Comparison of ENCODE assay signal across 8 cellular contexts in genomic region chr2:84938194-84938879, GRCh38. TPM values are rescaled to one million over a fixed set of nuclear protein-coding genes. Genes with fewer than 3 reads are reported as not detected.
A peak's percentile ranks its signal among the peaks of the same experiment; 100 is the strongest.
DNase-seq lines count a peak whose midpoint lies in the region; ATAC-seq and TF ChIP-seq lines count a peak whose summit lies in the region.

No MANE protein-coding gene starts in this region.

- peaks cover 16% of the 10 kb centered on the region for H3K36me3 Mint-ChIP-seq in activated CD4-positive, alpha-beta T cell treated with anti-CD3 and anti-CD28 coated beads, Interleukin-2, amount 10 ng/mL, durations not matched to agents 24 days and 14 days (ENCODE audit: low read depth)
- no peaks in the 10 kb centered on the region for H3K36me3 Mint-ChIP-seq in naive B cell
- H3K36me3 Mint-ChIP-seq in glutamatergic neuron (ENCODE audit: unreplicated experiment) = no peaks in the 10 kb centered on the region

- H3K27ac Mint-ChIP-seq in activated CD4-positive, alpha-beta T cell treated with anti-CD3 and anti-CD28 coated beads, Interleukin-2, amount 10 ng/mL, durations not matched to agents 24 days and 14 days = peak overlapping the region; percentile 98
- peak overlapping the region; percentile 30 to 99 (median 78) for H3K27ac Mint-ChIP-seq in naive B cell
- no peak overlapping the region for H3K27ac Mint-ChIP-seq in glutamatergic neuron (ENCODE audit: unreplicated experiment)

- H3K4me3 Mint-ChIP-seq in activated CD4-positive, alpha-beta T cell treated with anti-CD3 and anti-CD28 coated beads, Interleukin-2, amount 10 ng/mL, durations not matched to agents 24 days and 14 days = peak overlapping the region; percentile 62
- peak overlapping the region in 5 of 8 donors; percentile 12 to 81 (median 53) for H3K4me3 Mint-ChIP-seq in naive B cell
- no peak overlapping the region for H3K4me3 Mint-ChIP-seq in glutamatergic neuron (ENCODE audit: unreplicated experiment)

- peak; percentile 81 for DNase-seq in activated CD4-positive, alpha-beta T cell treated with anti-CD3 and anti-CD28 coated beads, Interleukin-2, amount 10 ng/mL, durations not matched to agents 24 days and 14 days
- no peak for DNase-seq in naive B cell
- no peak for DNase-seq in NCI-H524 treated with DMSO at 0.1 percent for 48 hours (lab: John Stamatoyannopoulos, UW)
- DNase-seq in activated gamma-delta T cell treated with Interleukin-2 at 50 U/mL for 16 hours = no peak
- DNase-seq in glutamatergic neuron = no peak

- intact Hi-C loops in activated CD4-positive, alpha-beta T cell treated with anti-CD3 and anti-CD28 coated beads, Interleukin-2, amount 10 ng/mL, durations not matched to agents 24 days and 14 days (cut with micrococcal nuclease) = loop anchor here (1.0 kb wide), 5 partner anchors 8 to 66 kb away; partner anchors contain the start of gene TMSB10

- no peaks in the 10 kb centered on the region for H3K27me3 Mint-ChIP-seq in activated CD4-positive, alpha-beta T cell treated with anti-CD3 and anti-CD28 coated beads, Interleukin-2, amount 10 ng/mL, durations not matched to agents 24 days and 14 days
- no peaks in the 10 kb centered on the region for H3K27me3 Mint-ChIP-seq in naive B cell
- H3K27me3 Mint-ChIP-seq in glutamatergic neuron (ENCODE audit: unreplicated experiment) = peaks cover 2% of the 10 kb centered on the region

- ATAC-seq in GM19035 (IDR thresholded peaks at IDR 0.05; ENCODE audit: unreplicated experiment) (peak; percentile 28), HG03103 (IDR thresholded peaks at IDR 0.05; ENCODE audit: low read depth, unreplicated experiment) (peak; percentile 25), naive B cell (ENCODE audit: low read depth in 2 of 2) (no peak), GM19328 (IDR thresholded peaks at IDR 0.05; ENCODE audit: unreplicated experiment) (no peak)

- TF ChIP-seq CTCF in glutamatergic neuron (IDR thresholded peaks at IDR 0.05; ENCODE audit: partially characterized antibody, unreplicated experiment) = no peak

- no peaks in the 10 kb centered on the region for H3K9me3 Mint-ChIP-seq in activated CD4-positive, alpha-beta T cell treated with anti-CD3 and anti-CD28 coated beads, Interleukin-2, amount 10 ng/mL, durations not matched to agents 24 days and 14 days
- H3K9me3 Mint-ChIP-seq in naive B cell (no peaks in the 10 kb centered on the region), glutamatergic neuron (ENCODE audit: unreplicated experiment) (no peaks in the 10 kb centered on the region)

- H3K4me1 Mint-ChIP-seq in activated CD4-positive, alpha-beta T cell treated with anti-CD3 and anti-CD28 coated beads, Interleukin-2, amount 10 ng/mL, durations not matched to agents 24 days and 14 days = peaks cover 37% of the 10 kb centered on the region
- peaks cover 21 to 56% (median 28%) of the 10 kb centered on the region in 3 donors for H3K4me1 Mint-ChIP-seq in naive B cell
- H3K4me1 Mint-ChIP-seq in glutamatergic neuron (ENCODE audit: low read depth, unreplicated experiment) = no peaks in the 10 kb centered on the region

RNA-seq across cellular contexts. Expression of gene KCMF1, which starts 32.6 kb away (rescaled TPM):
- 98.1 and 101 TPM in 2 replicates for total RNA-seq in activated CD4-positive, alpha-beta T cell treated with anti-CD3 and anti-CD28 coated beads, Interleukin-2, amount 10 ng/mL, durations not matched to agents 24 days and 14 days
- 10 to 100 TPM; 19.3 to 41.3 (median 25.9) TPM for polyA plus RNA-seq in naive B cell (ENCODE audit: low read depth in 6 of 6)
- 46.8 TPM for total RNA-seq in glutamatergic neuron (ENCODE audit: unreplicated experiment)

RNA-seq across cellular contexts. Expression of gene TMSB10, which starts 32.9 kb away (rescaled TPM):
- 2,196 and 2,218 TPM in 2 replicates for total RNA-seq in activated CD4-positive, alpha-beta T cell treated with anti-CD3 and anti-CD28 coated beads, Interleukin-2, amount 10 ng/mL, durations not matched to agents 24 days and 14 days
- polyA plus RNA-seq in naive B cell (ENCODE audit: low read depth in 6 of 6) = 1,000 to 10,000 TPM; 5,825 to 8,742 (median 6,750) TPM
- total RNA-seq in glutamatergic neuron (ENCODE audit: unreplicated experiment) = 3,273 TPM

RNA-seq across cellular contexts. Expression of gene TRABD2A, which starts 57.5 kb away (rescaled TPM):
- total RNA-seq in activated CD4-positive, alpha-beta T cell treated with anti-CD3 and anti-CD28 coated beads, Interleukin-2, amount 10 ng/mL, durations not matched to agents 24 days and 14 days = 56.3 and 59.6 TPM in 2 replicates
- 10 to 100 TPM in 3 of 6 donors, 1 to 10 TPM in 3; 6.5 to 12.3 (median 9.4) TPM for polyA plus RNA-seq in naive B cell (ENCODE audit: low read depth in 6 of 6)
- not detected for total RNA-seq in glutamatergic neuron (ENCODE audit: unreplicated experiment)

Comparison
In these comparisons a context has a peak if more than half of its experiments do, and no peak if none do; other contexts are left out.
1. ATAC-seq: peak in GM19035 (single experiment) and HG03103 (single experiment); none in naive B cell (0 of 2) and GM19328 (single experiment).
2. RNA of gene TRABD2A, which starts 57.5 kb away (total RNA-seq): 56.3 to 59.6 TPM in activated CD4-positive, alpha-beta T cell treated with anti-CD3 and anti-CD28 coated beads, Interleukin-2, amount 10 ng/mL, durations not matched to agents 24 days and 14 days; not detected in glutamatergic neuron (single experiment); every median in the first group is over 10 times any median in the second.